8 cellular contexts compared by ENCODE assay signal in the genomic region with DNA sequence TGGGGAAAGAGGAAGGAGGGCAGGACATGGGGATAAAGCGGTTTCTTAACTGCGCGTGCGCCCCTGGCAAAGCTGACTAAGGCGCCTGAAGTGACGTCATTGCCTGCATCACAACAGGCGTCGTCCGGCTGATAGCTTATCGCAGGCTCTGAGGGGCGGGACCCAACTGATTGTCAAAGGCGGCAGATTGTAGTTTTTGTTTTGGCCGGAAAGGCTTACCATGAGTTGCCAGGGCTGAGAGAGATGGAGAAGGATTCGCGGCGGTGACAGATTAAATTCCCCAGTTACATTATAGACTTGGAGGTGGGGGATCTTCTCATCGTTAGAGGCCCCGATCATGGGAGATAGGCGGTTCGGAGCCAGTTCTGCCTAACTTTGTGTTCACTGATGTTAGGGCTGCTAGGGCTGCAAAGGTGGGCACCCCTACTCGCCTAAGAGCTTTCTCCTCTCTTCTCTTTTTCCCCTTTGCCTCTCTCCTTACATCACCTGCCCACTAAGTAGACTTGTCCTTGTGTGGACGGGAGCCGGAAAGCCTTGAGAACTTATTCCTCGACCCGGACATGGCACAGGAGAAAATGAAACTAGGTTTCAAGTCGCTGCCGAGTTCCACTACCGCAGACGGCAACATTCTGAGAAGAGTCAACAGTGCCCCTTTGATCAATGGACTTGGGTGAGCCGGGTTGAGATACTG. TPM values are rescaled to one million over a fixed set of nuclear protein-coding genes. Genes with fewer than 3 reads are reported as not detected.
A peak's percentile ranks its signal among the peaks of the same experiment; 100 is the strongest.
DNase-seq lines count a peak whose midpoint lies in the region; ATAC-seq and TF ChIP-seq lines count a peak whose summit lies in the region.

No MANE protein-coding gene starts in this region.

- H3K27ac ChIP-seq in SU-DHL-6 (ENCODE audit: low read depth, low read length) (peak overlapping the region; percentile 29; the same call in 1 of the 2 replicates), parathyroid adenoma (peak overlapping the region; percentile 67), tibial nerve (peak overlapping the region; percentile 74 to 91 (median 80))

- peaks cover 3% of the 10 kb centered on the region; the same call in 1 of the 2 replicates for H3F3A ChIP-seq in SU-DHL-6 (ENCODE audit: insufficient read depth)

- H3K9ac ChIP-seq in SU-DHL-6 (ENCODE audit: low read length): peak overlapping the region; percentile 72
- H3K9ac ChIP-seq in parathyroid adenoma: no peak overlapping the region

- no peaks in the 10 kb centered on the region for H3K9me2 ChIP-seq in SU-DHL-6 (replicated peaks; ENCODE audit: insufficient read depth, low read length)

- ATAC-seq in HG02759 (IDR thresholded peaks at IDR 0.05; ENCODE audit: unreplicated experiment) (peak; percentile 92), Right ventricle myocardium superior (ENCODE audit: poor library complexity) (peak; percentile 97)

- no peaks in the 10 kb centered on the region for H4K20me1 ChIP-seq in SU-DHL-6 (ENCODE audit: low read depth, low read length)

- no peaks in the 10 kb centered on the region for H3K4me1 ChIP-seq in parathyroid adenoma
- H3K4me1 ChIP-seq in tibial nerve: no peaks in the 10 kb centered on the region

- H3K4me2 ChIP-seq in SU-DHL-6 (ENCODE audit: low read depth, low read length, poor library complexity, severe bottlenecking) (peak overlapping the region; percentile 84), parathyroid adenoma (ENCODE audit: low read length) (peak overlapping the region; percentile 68)

- WGBS in tibial nerve, 2 donors: 1 to 34% methylated on average over 21 to 30 of the region's 30 CpGs

- peak; percentile 64 for DNase-seq in NCI-H128 (lab: John Stamatoyannopoulos, UW; ENCODE audit: unreplicated experiment)
- peak; percentile 77 for DNase-seq in activated naive CD8-positive, alpha-beta T cell treated with anti-CD3 and anti-CD28 coated beads, Interleukin-2, amount 50 U/mL, for 16 hours (ENCODE audit: low read depth, low spot score)
- peak; percentile 91 for DNase-seq in Right ventricle myocardium superior
- DNase-seq in tibial nerve (ENCODE audit: low spot score in 2 of 2): peak; percentile 76 to 82

- H3K79me2 ChIP-seq in SU-DHL-6 (ENCODE audit: insufficient read depth, low read length): no peaks in the 10 kb centered on the region
- no peaks in the 10 kb centered on the region for H3K79me2 ChIP-seq in parathyroid adenoma

- H3K27me3 ChIP-seq in SU-DHL-6 (ENCODE audit: low read length) (no peaks in the 10 kb centered on the region), parathyroid adenoma (ENCODE audit: control insufficient read depth, insufficient read depth, low read length) (no peaks in the 10 kb centered on the region), tibial nerve (no peaks in the 10 kb centered on the region)

- intact Hi-C loops in Right ventricle myocardium superior (cut with DNase I): no loop called here

- TF ChIP-seq CTCF in GM12875 (IDR thresholded peaks at IDR 0.05; ENCODE audit: borderline replicate concordance, insufficient read depth, low read depth, low read length): no peak
- TF ChIP-seq CTCF in SU-DHL-6 (IDR thresholded peaks at IDR 0.05; ENCODE audit: insufficient read depth, low read length, poor library complexity, severe bottlenecking): no peak
- no peak for TF ChIP-seq CTCF in parathyroid adenoma (IDR thresholded peaks at IDR 0.05)
- TF ChIP-seq CTCF in tibial nerve (IDR thresholded peaks at IDR 0.05): no peak

- TF ChIP-seq POLR2A in tibial nerve (IDR thresholded peaks at IDR 0.05): peak in 1 of 2 donors; percentile 79

- H3K9me3 ChIP-seq in SU-DHL-6 (ENCODE audit: insufficient read depth, low read length) (no peaks in the 10 kb centered on the region), parathyroid adenoma (ENCODE audit: control insufficient read depth, low read length) (no peaks in the 10 kb centered on the region), tibial nerve (no peaks in the 10 kb centered on the region)

- H3K36me3 ChIP-seq in SU-DHL-6 (ENCODE audit: low read length): no peaks in the 10 kb centered on the region
- H3K36me3 ChIP-seq in parathyroid adenoma (ENCODE audit: control insufficient read depth, insufficient read depth, low read length): no peaks in the 10 kb centered on the region
- H3K36me3 ChIP-seq in tibial nerve: no peaks in the 10 kb centered on the region

- peak; percentile 57 to 81 for TF ChIP-seq EP300 in tibial nerve (IDR thresholded peaks at IDR 0.05)

- H3K4me3 ChIP-seq in GM12875 (ENCODE audit: low read depth, low read length): peak overlapping the region; percentile 65
- peak overlapping the region; percentile 78 for H3K4me3 ChIP-seq in SU-DHL-6 (ENCODE audit: insufficient read depth, low read length, poor library complexity, severe bottlenecking)
- H3K4me3 ChIP-seq in parathyroid adenoma (ENCODE audit: low read depth, low read length): peak overlapping the region; percentile 71
- peak overlapping the region; percentile 48 to 66 (median 56) for H3K4me3 ChIP-seq in tibial nerve

- H2AFZ ChIP-seq in SU-DHL-6 (ENCODE audit: low read depth, low read length, severe bottlenecking) (peak overlapping the region; percentile 75), parathyroid adenoma (peak overlapping the region; percentile 79)

RNA-seq across cellular contexts. Expression of gene PABIR2, which starts 10.2 kb away (rescaled TPM):
- total RNA-seq in Right ventricle myocardium superior: 9.0 TPM
- 10 to 100 TPM; 19.2 to 28.5 (median 21.9) TPM for total RNA-seq in tibial nerve

Comparison
In these comparisons a context has a peak if more than half of its experiments do, and no peak if none do; other contexts are left out.
1. Peak in every context shown above with its lines: DNase-seq, ATAC-seq, H3K4me3 ChIP-seq and H3K27ac ChIP-seq.
2. H3K27ac ChIP-seq: peak in every context shown above with its lines; median percentile 80 in tibial nerve; 67 in parathyroid adenoma; 29 in SU-DHL-6.